Comparison of ENCODE assay signal across 9 cellular contexts in the genomic region with DNA sequence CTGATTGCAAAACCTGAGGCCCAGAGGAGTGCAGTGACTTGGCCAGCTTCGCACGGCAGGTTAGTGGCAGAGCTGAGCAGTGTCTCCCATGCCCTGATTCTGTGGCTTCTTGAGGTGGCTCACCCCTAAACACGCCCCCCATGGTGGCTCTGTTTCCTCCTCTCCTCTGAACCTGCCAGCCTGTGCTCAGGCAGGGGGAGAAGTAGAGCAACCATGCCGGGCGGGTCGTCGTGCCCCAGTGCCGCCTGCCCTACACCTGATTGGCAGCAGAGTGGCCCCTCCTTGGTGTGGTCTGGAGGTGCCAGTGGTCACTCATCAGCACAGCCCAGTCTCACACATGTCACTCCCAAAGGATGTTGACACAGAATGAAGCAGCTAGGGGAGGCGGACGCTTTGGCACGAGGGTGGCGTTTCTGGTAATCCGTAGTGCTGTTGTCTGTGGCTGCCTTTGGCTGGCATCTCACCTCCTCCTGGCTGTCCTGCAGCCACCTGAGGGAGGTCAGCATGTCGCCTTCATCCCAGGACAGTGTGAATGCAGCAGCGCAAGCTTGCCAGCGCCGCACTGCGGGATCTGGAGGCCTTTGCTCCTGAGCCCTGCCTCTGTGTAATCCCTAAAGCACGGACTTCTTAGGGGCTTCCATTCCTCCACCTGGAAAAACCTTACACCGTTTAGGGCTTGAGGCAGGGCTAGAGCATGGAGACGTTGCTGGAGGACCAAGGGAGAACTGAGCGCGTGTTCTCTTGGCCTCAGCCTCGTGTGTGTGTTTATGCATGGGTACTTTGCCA.
DNase-seq lines count a peak whose midpoint lies in the region; ATAC-seq and TF ChIP-seq lines count a peak whose summit lies in the region.
"Had no signal": no experiment of that assay in that cellular context is flagged by ENCODE, and none has a peak within 500 bp of the region (broad histone marks: within the 10 kb centered on the region; RNA-seq: fewer than 3 reads in every experiment).

No MANE protein-coding gene starts in this region.

- H3K4me3 Mint-ChIP-seq in activated CD4-positive, alpha-beta T cell treated with anti-CD3 and anti-CD28 coated beads, Interleukin-2, amount 10 ng/mL, durations not matched to agents 24 days and 14 days: peak overlapping the region; percentile 84

- H3K9me3 ChIP-seq in left ventricle myocardium inferior (replicated peaks): no peaks in the 10 kb centered on the region

- no peaks in the 10 kb centered on the region for H3K27me3 Mint-ChIP-seq in activated CD4-positive, alpha-beta T cell treated with anti-CD3 and anti-CD28 coated beads, Interleukin-2, amount 10 ng/mL, durations not matched to agents 24 days and 14 days

- no peaks in the 10 kb centered on the region for H3K36me3 ChIP-seq in left ventricle myocardium inferior

- peaks cover 98% of the 10 kb centered on the region for H3K4me1 ChIP-seq in left ventricle myocardium inferior

- intact Hi-C loops in activated CD4-positive, alpha-beta T cell treated with anti-CD3 and anti-CD28 coated beads, Interleukin-2, amount 10 ng/mL, durations not matched to agents 24 days and 14 days (cut with micrococcal nuclease): no loop called here
- intact Hi-C loops in left ventricle myocardium inferior (cut with micrococcal nuclease): no loop called here

- H3K27me3 ChIP-seq in left ventricle myocardium inferior (ENCODE audit: low read depth): no peaks in the 10 kb centered on the region

- peaks cover 8% of the 10 kb centered on the region for H3K36me3 Mint-ChIP-seq in activated CD4-positive, alpha-beta T cell treated with anti-CD3 and anti-CD28 coated beads, Interleukin-2, amount 10 ng/mL, durations not matched to agents 24 days and 14 days (ENCODE audit: low read depth)

- TF ChIP-seq CTCF in left ventricle myocardium inferior (IDR thresholded peaks at IDR 0.05; ENCODE audit: borderline replicate concordance): no peak

- no peaks in the 10 kb centered on the region for H3K9me3 Mint-ChIP-seq in activated CD4-positive, alpha-beta T cell treated with anti-CD3 and anti-CD28 coated beads, Interleukin-2, amount 10 ng/mL, durations not matched to agents 24 days and 14 days

- ATAC-seq in stimulated activated naive CD8-positive, alpha-beta T cell treated with anti-CD3 and anti-CD28 coated beads, Interleukin-15, Interleukin-2, amounts not matched to agents 100 U/mL and 50 U/mL, for 24 hours: peak; percentile 51

- peak overlapping the region; percentile 88 for H3K27ac Mint-ChIP-seq in activated CD4-positive, alpha-beta T cell treated with anti-CD3 and anti-CD28 coated beads, Interleukin-2, amount 10 ng/mL, durations not matched to agents 24 days and 14 days

- DNase-seq in activated CD4-positive, alpha-beta T cell treated with anti-CD3 and anti-CD28 coated beads, Interleukin-2, amount 10 ng/mL, durations not matched to agents 24 days and 14 days: peak; percentile 68
- no peak for DNase-seq in activated CD4-positive, alpha-beta T cell treated with anti-CD3 and anti-CD28 coated beads for 48 hours
- DNase-seq in activated CD8-positive, alpha-beta memory T cell treated with anti-CD3 and anti-CD28 coated beads, Interleukin-2, amount 50 U/mL, for 48 hours: peak; percentile 72
- DNase-seq in left ventricle myocardium inferior (no peak), SIG-M5 (lab: John Stamatoyannopoulos, UW) (no peak), SHP77 treated with DMSO at 0.1 percent for 48 hours (lab: John Stamatoyannopoulos, UW) (no peak), OCI-M1 (lab: John Stamatoyannopoulos, UW) (no peak)
- peak; percentile 58 for DNase-seq in stimulated activated naive CD8-positive, alpha-beta T cell treated with anti-CD3 and anti-CD28 coated beads, Interleukin-15, Interleukin-2, amounts not matched to agents 100 U/mL and 50 U/mL, for 24 hours
- DNase-seq: HCEC 1CT had no signal

- H3K4me3 ChIP-seq in left ventricle myocardium inferior: peak overlapping the region; percentile 56

- peaks cover 77% of the 10 kb centered on the region for H3K4me1 Mint-ChIP-seq in activated CD4-positive, alpha-beta T cell treated with anti-CD3 and anti-CD28 coated beads, Interleukin-2, amount 10 ng/mL, durations not matched to agents 24 days and 14 days

- H3K27ac ChIP-seq in left ventricle myocardium inferior (replicated peaks): peak overlapping the region; percentile 76

Comparison
In these comparisons a context has a peak if more than half of its experiments do, and no peak if none do; other contexts are left out.
1. DNase-seq: peak in activated CD4-positive, alpha-beta T cell treated with anti-CD3 and anti-CD28 coated beads, Interleukin-2, amount 10 ng/mL, durations not matched to agents 24 days and 14 days (single experiment), activated CD8-positive, alpha-beta memory T cell treated with anti-CD3 and anti-CD28 coated beads, Interleukin-2, amount 50 U/mL, for 48 hours (single experiment) and stimulated activated naive CD8-positive, alpha-beta T cell treated with anti-CD3 and anti-CD28 coated beads, Interleukin-15, Interleukin-2, amounts not matched to agents 100 U/mL and 50 U/mL, for 24 hours (single experiment); none in activated CD4-positive, alpha-beta T cell treated with anti-CD3 and anti-CD28 coated beads for 48 hours (single experiment), left ventricle myocardium inferior (single experiment), SIG-M5 (single experiment), SHP77 treated with DMSO at 0.1 percent for 48 hours (single experiment) and OCI-M1 (single experiment).